14 cellular contexts compared by ENCODE assay signal in genomic region chr9:89562186-89562814, GRCh38. TPM values are rescaled to one million over a fixed set of nuclear protein-coding genes. Genes with fewer than 3 reads are reported as not detected.
DNase-seq lines count a peak whose midpoint lies in the region; ATAC-seq and TF ChIP-seq lines count a peak whose summit lies in the region.
"Had no signal": no experiment of that assay in that cellular context is flagged by ENCODE, and none has a peak within 500 bp of the region (broad histone marks: within the 10 kb centered on the region; RNA-seq: fewer than 3 reads in every experiment).

No MANE protein-coding gene starts in this region.

- no peaks in the 10 kb centered on the region for H3K36me3 Mint-ChIP-seq in activated T-cell treated with anti-CD3 and anti-CD28 coated beads, Interleukin-2, amount 50 U/mL, for 72 hours (ENCODE audit: insufficient read depth in 2 of 2)
- H3K36me3 Mint-ChIP-seq: activated naive CD4-positive, alpha-beta T cell treated with anti-CD3 and anti-CD28 coated beads, Interleukin-2, amount 50 U/mL, for 72 hours had no signal

- H3K9me3 Mint-ChIP-seq in activated T-cell treated with anti-CD3 and anti-CD28 coated beads, Interleukin-2, amount 50 U/mL, for 72 hours: peaks cover 0 to 2% of the 10 kb centered on the region in 2 donors

- TF ChIP-seq CTCF in right atrium auricular region (IDR thresholded peaks at IDR 0.05): no peak
- no peak for TF ChIP-seq CTCF in fibroblast of mammary gland (conservative IDR thresholded peaks at IDR 0.05; ENCODE audit: control insufficient read depth, insufficient read depth, low read depth, low read length)

- no peak overlapping the region for H3K4me3 Mint-ChIP-seq in activated T-cell treated with anti-CD3 and anti-CD28 coated beads, Interleukin-2, amount 50 U/mL, for 72 hours

- peaks cover 14% of the 10 kb centered on the region for H3K27me3 Mint-ChIP-seq in activated T-cell treated with anti-CD3 and anti-CD28 coated beads, Interleukin-2, amount 50 U/mL, for 72 hours (ENCODE audit: low read depth)

- peaks cover 20% of the 10 kb centered on the region for H3K4me1 Mint-ChIP-seq in activated T-cell treated with anti-CD3 and anti-CD28 coated beads, Interleukin-2, amount 50 U/mL, for 72 hours (ENCODE audit: low read depth)

- H3K36me3 ChIP-seq in right atrium auricular region: no peaks in the 10 kb centered on the region
- H3K36me3 ChIP-seq: tibial artery had no signal

- DNase-seq in right atrium auricular region (ENCODE audit: low spot score): peak; percentile 54
- no peak for DNase-seq in Right ventricle myocardium inferior (ENCODE audit: missing footprints)
- peak; percentile 26 for DNase-seq in fibroblast of mammary gland (ENCODE audit: low read depth)
- DNase-seq in activated T-cell treated with anti-CD3 and anti-CD28 coated beads, Interleukin-2, amount 50 U/mL, for 72 hours: no peak
- DNase-seq in DMS79 (lab: John Stamatoyannopoulos, UW): no peak
- DNase-seq: cortex of kidney, NCI-H2081, SIG-M5, tibial artery had no signal

- no peaks in the 10 kb centered on the region for H3K4me1 ChIP-seq in right atrium auricular region

- H3K4me3 ChIP-seq in right atrium auricular region (no peak overlapping the region), fibroblast of mammary gland (ENCODE audit: control insufficient read depth, low read depth, low read length) (no peak overlapping the region)
- H3K4me3 ChIP-seq: tibial artery had no signal

- H3K27me3 ChIP-seq in right atrium auricular region: no peaks in the 10 kb centered on the region

- intact Hi-C loops in Right ventricle myocardium inferior (cut with DNase I): no loop called here

- ATAC-seq in Right ventricle myocardium inferior: no peak
- ATAC-seq in HG03159 (IDR thresholded peaks at IDR 0.05; ENCODE audit: unreplicated experiment): peak; percentile 77
- no peak for ATAC-seq in activated T-cell treated with anti-CD3 and anti-CD28 coated beads, Interleukin-2, amount 50 U/mL, for 72 hours (replicated peaks in 1 of 2)
- ATAC-seq in HG03045 (IDR thresholded peaks at IDR 0.05; ENCODE audit: unreplicated experiment): no peak
- no peak for ATAC-seq in HG03457 (IDR thresholded peaks at IDR 0.05; ENCODE audit: unreplicated experiment)
- ATAC-seq: activated naive CD4-positive, alpha-beta T cell treated with anti-CD3 and anti-CD28 coated beads, Interleukin-2, amount 50 U/mL, for 72 hours; esophagus mucosa had no signal

- H3K27ac ChIP-seq in right atrium auricular region: no peak overlapping the region
- H3K27ac ChIP-seq: tibial artery had no signal

- no peak overlapping the region for H3K27ac Mint-ChIP-seq in activated T-cell treated with anti-CD3 and anti-CD28 coated beads, Interleukin-2, amount 50 U/mL, for 72 hours
- H3K27ac Mint-ChIP-seq: activated naive CD4-positive, alpha-beta T cell treated with anti-CD3 and anti-CD28 coated beads, Interleukin-2, amount 50 U/mL, for 72 hours had no signal

- H3K9me3 ChIP-seq in right atrium auricular region: no peaks in the 10 kb centered on the region
- H3K9me3 ChIP-seq: tibial artery had no signal

RNA-seq across cellular contexts. Expression of gene GADD45G, which starts 42.5 kb away (rescaled TPM):
- total RNA-seq in right atrium auricular region (100 to 1,000 TPM in 1 of 2 donors, 10 to 100 TPM in 1; 80.0 to 294 TPM), Right ventricle myocardium inferior (47.6 TPM)
- 1 to 10 TPM; 6.0 TPM for total RNA-seq in activated T-cell treated with anti-CD3 and anti-CD28 coated beads, Interleukin-2, amount 50 U/mL, for 72 hours

Comparison
In these comparisons a context has a peak if more than half of its experiments do, and no peak if none do; other contexts are left out.
1. DNase-seq: peak in right atrium auricular region (single experiment) and fibroblast of mammary gland (single experiment); none in Right ventricle myocardium inferior (single experiment), activated T-cell treated with anti-CD3 and anti-CD28 coated beads, Interleukin-2, amount 50 U/mL, for 72 hours (0 of 2) and DMS79 (single experiment).